ENCODE assay signal across 12 cellular contexts in genomic region chr5:135246605-135246922, GRCh38.
DNase-seq lines count a peak whose midpoint lies in the region; ATAC-seq, FAIRE-seq and TF ChIP-seq lines count a peak whose summit lies in the region.
"Had no signal": no experiment of that assay in that cellular context is flagged by ENCODE, and none has a peak within 500 bp of the region (broad histone marks: within the 10 kb centered on the region; RNA-seq: fewer than 3 reads in every experiment).

No MANE protein-coding gene starts in this region.

- H3K4me2 ChIP-seq in A549 (peak overlapping the region; percentile 82), OCI-LY7 (ENCODE audit: low read length) (no peak overlapping the region)

- POLR2A ChIA-PET in A549 (lab: Yijun Ruan, JAX) (interaction anchor here (1.2 kb wide), 2 partner anchors 9 to 62 kb away, joined by 3 to 4 read pairs; no protein-coding TSS in a partner anchor), Panc1 (lab: Charles Lee) (no interaction called here), OCI-LY7 (lab: Charles Lee) (no interaction called here)

- no peak overlapping the region for H2AFZ ChIP-seq in OCI-LY7 (ENCODE audit: low read length)

- CTCF ChIA-PET in A549 (lab: Yijun Ruan, JAX) (interaction anchor here (1.1 to 3.6 kb wide), 8 partner anchors 10 to 87 kb away, joined by 3 to 16 read pairs (median 8); no protein-coding TSS in a partner anchor), Panc1 (lab: Charles Lee) (no interaction called here), OCI-LY7 (lab: Charles Lee; ENCODE audit: unreplicated experiment) (no interaction called here)

- H4K20me1 ChIP-seq in OCI-LY7 (ENCODE audit: insufficient read depth, low read length) = no peaks in the 10 kb centered on the region

- intact Hi-C loops in Panc1 (cut with micrococcal nuclease; ENCODE audit: unreplicated experiment) = no loop called here
- intact Hi-C loops in OCI-LY7 (cut with micrococcal nuclease; ENCODE audit: unreplicated experiment) = no loop called here

- no peak for TF ChIP-seq RAD21 in A549 (conservative IDR thresholded peaks at IDR 0.05 in 1 of 2, IDR thresholded peaks at IDR 0.05 in 1 of 2)

- no peak for DNase-seq in A549 (ENCODE audit: low read depth in 1 of 2, low spot score in 1 of 2)
- DNase-seq in Panc1 (ENCODE audit: low read depth, low spot score) = no peak
- no peak for DNase-seq in omental fat pad (ENCODE audit: low spot score)
- no peak for DNase-seq in OCI-M1 (lab: John Stamatoyannopoulos, UW)
- DNase-seq in NOMO-1 treated with dmso at 0.1 percent for 144 hours (lab: John Stamatoyannopoulos, UW; ENCODE audit: unreplicated experiment) = no peak
- no peak for DNase-seq in OCI-LY7 (ENCODE audit: low spot score)
- DNase-seq: activated naive CD8-positive, alpha-beta T cell treated with anti-CD3 and anti-CD28 coated beads, Interleukin-2, amount 50 U/mL, for 24 hours; MM.1S; stimulated activated CD4-positive, alpha-beta T cell treated with anti-CD3 and anti-CD28 coated beads, Interleukin-12 subunit alpha, Interleukin-12 subunit beta, amount 100 ng/mL, for 4 hours had no signal

- TF ChIP-seq POLR2A in A549 (IDR thresholded peaks at IDR 0.05; ENCODE audit: low read length) = no peak

- H3K4me1 ChIP-seq in A549 (peaks cover 69% of the 10 kb centered on the region), Panc1 (ENCODE audit: control insufficient read depth, insufficient read depth, low read length) (peaks cover 23% of the 10 kb centered on the region), esophagus (ENCODE audit: control insufficient read depth in 2 of 2, insufficient read depth in 2 of 2, low read length in 1 of 2) (peaks cover 24 to 44% of the 10 kb centered on the region in 2 donors), OCI-LY7 (ENCODE audit: insufficient read depth, low read length, poor library complexity, severe bottlenecking) (no peaks in the 10 kb centered on the region)

- 20% methylated on average over 5 of the region's 5 CpGs for WGBS in A549 (ENCODE audit: missing lambda C conversion rate)
- 48 to 63% methylated on average over 5 of the region's 5 CpGs for WGBS in esophagus, 2 donors

- no TSS peak for BruUV-seq in Panc1 (replicated peaks; lab: Mats Ljungman, UMichigan)
- BruUV-seq in OCI-LY7 (replicated peaks; lab: Mats Ljungman, UMichigan) = no TSS peak

- H3K27ac ChIP-seq in A549 = peak overlapping the region; percentile 93 to 98
- H3K27ac ChIP-seq in Panc1 (ENCODE audit: low read length) = peak overlapping the region; percentile 59
- H3K27ac ChIP-seq in esophagus (ENCODE audit: low read depth in 2 of 2, low read length in 1 of 2) = peak overlapping the region; percentile 92 to 97
- H3K27ac ChIP-seq in OCI-LY7 (ENCODE audit: low read depth, low read length, poor library complexity, severe bottlenecking) = no peak overlapping the region
- H3K27ac ChIP-seq: neutrophil had no signal

- 0 out of 3 replicates have a peak overlapping the region, but pooled peaks have one; percentile 10 for H3K4me3 ChIP-seq in A549
- peak overlapping the region in 1 of 2 experiments; percentile 27; a peak in 2 of 4 replicates for H3K4me3 ChIP-seq in Panc1 (ENCODE audit: low read depth in 2 of 2, low read length in 2 of 2)
- H3K4me3 ChIP-seq in esophagus (ENCODE audit: low read depth in 1 of 2, low read length in 2 of 2) = no peak overlapping the region
- H3K4me3 ChIP-seq in OCI-LY7 (ENCODE audit: low read depth, low read length, poor library complexity, severe bottlenecking) = no peak overlapping the region

- no peak for FAIRE-seq in A549 (lab: Jason Lieb, UNC)

- H3K79me2 ChIP-seq in OCI-LY7 (ENCODE audit: insufficient read depth, low read depth, low read length) = no peaks in the 10 kb centered on the region

- TF ChIP-seq EP300 in A549 (IDR thresholded peaks at IDR 0.05) = no peak

- TF ChIP-seq CTCF in A549 (IDR thresholded peaks at IDR 0.05) (no peak), Panc1 (IDR thresholded peaks at IDR 0.05) (no peak), omental fat pad (IDR thresholded peaks at IDR 0.05) (no peak), OCI-LY7 (conservative IDR thresholded peaks at IDR 0.05; ENCODE audit: low read length) (no peak)

- ATAC-seq in A549 (peak; percentile 65 to 80), Panc1 (peak; percentile 85), omental fat pad (ENCODE audit: low FRiP score) (peak; percentile 37), HG03354 (IDR thresholded peaks at IDR 0.05; ENCODE audit: poor library complexity, severe bottlenecking, unreplicated experiment) (no peak)

- H3K9me3 ChIP-seq in A549 = no peaks in the 10 kb centered on the region
- no peaks in the 10 kb centered on the region for H3K9me3 ChIP-seq in Panc1 (ENCODE audit: control insufficient read depth, insufficient read depth, low read depth, low read length)
- H3K9me3 ChIP-seq in esophagus (ENCODE audit: control insufficient read depth in 2 of 2, insufficient read depth in 1 of 2, low read depth in 1 of 2, low read length in 1 of 2) = no peaks in the 10 kb centered on the region
- no peaks in the 10 kb centered on the region for H3K9me3 ChIP-seq in OCI-LY7 (ENCODE audit: low read length)
- H3K9me3 ChIP-seq: neutrophil had no signal

- H3K9me2 ChIP-seq in OCI-LY7 (ENCODE audit: insufficient read depth, low read length) = no peaks in the 10 kb centered on the region

- H3K36me3 ChIP-seq in Panc1 (ENCODE audit: control insufficient read depth, insufficient read depth, low read length) (no peaks in the 10 kb centered on the region), esophagus (ENCODE audit: control insufficient read depth in 2 of 2, insufficient read depth in 2 of 2, low read length in 1 of 2) (no peaks in the 10 kb centered on the region), OCI-LY7 (ENCODE audit: insufficient read depth, low read length) (no peaks in the 10 kb centered on the region)
- H3K36me3 ChIP-seq: neutrophil had no signal

- no peaks in the 10 kb centered on the region for H3K27me3 ChIP-seq in Panc1 (ENCODE audit: control insufficient read depth, insufficient read depth, low read length)
- no peaks in the 10 kb centered on the region for H3K27me3 ChIP-seq in esophagus (ENCODE audit: control insufficient read depth in 1 of 2, insufficient read depth in 2 of 2, low read length in 2 of 2)
- H3K27me3 ChIP-seq: neutrophil had no signal

- in situ Hi-C loops in Panc1 (cut with HindIII; ENCODE audit: low pct_unique_long_range_greater_than_20kb, low sequenced_read_pairs) = no loop called here

TF ChIP-seq in A549, 52 proteins besides CTCF, POLR2A, EP300 and RAD21 (continues in another document):
- TF ChIP-seq JUNB (IDR thresholded peaks at IDR 0.05) (no peak), RNF2 (IDR thresholded peaks at IDR 0.05; ENCODE audit: borderline replicate concordance, low read depth) (no peak), FOSL2 (IDR thresholded peaks at IDR 0.05) (no peak), FOSL2 (CRISPR knock-in tag; IDR thresholded peaks at IDR 0.05) (no peak), SREBF2 (IDR thresholded peaks at IDR 0.05) (no peak), CHD4 (IDR thresholded peaks at IDR 0.05; ENCODE audit: borderline replicate concordance) (no peak), HOXA7 (CRISPR knock-in tag; IDR thresholded peaks at IDR 0.05) (no peak), NPAS2 (CRISPR knock-in tag; IDR thresholded peaks at IDR 0.05; ENCODE audit: borderline replicate concordance) (no peak), SMC3 (IDR thresholded peaks at IDR 0.05) (no peak), HEYL (CRISPR knock-in tag; IDR thresholded peaks at IDR 0.05) (no peak), ZC3H11A (IDR thresholded peaks at IDR 0.05) (no peak), HDAC2 (IDR thresholded peaks at IDR 0.05) (no peak), PHF8 (IDR thresholded peaks at IDR 0.05; ENCODE audit: borderline replicate concordance, low read depth) (no peak), CBX2 (IDR thresholded peaks at IDR 0.05; ENCODE audit: borderline replicate concordance, low read depth) (no peak)
- TF ChIP-seq, protein P1, sequence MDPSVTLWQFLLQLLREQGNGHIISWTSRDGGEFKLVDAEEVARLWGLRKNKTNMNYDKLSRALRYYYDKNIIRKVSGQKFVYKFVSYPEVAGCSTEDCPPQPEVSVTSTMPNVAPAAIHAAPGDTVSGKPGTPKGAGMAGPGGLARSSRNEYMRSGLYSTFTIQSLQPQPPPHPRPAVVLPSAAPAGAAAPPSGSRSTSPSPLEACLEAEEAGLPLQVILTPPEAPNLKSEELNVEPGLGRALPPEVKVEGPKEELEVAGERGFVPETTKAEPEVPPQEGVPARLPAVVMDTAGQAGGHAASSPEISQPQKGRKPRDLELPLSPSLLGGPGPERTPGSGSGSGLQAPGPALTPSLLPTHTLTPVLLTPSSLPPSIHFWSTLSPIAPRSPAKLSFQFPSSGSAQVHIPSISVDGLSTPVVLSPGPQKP (IDR thresholded peaks at IDR 0.05; ENCODE audit: low read depth, low read length) = no peak
- TF ChIP-seq, protein P2, sequence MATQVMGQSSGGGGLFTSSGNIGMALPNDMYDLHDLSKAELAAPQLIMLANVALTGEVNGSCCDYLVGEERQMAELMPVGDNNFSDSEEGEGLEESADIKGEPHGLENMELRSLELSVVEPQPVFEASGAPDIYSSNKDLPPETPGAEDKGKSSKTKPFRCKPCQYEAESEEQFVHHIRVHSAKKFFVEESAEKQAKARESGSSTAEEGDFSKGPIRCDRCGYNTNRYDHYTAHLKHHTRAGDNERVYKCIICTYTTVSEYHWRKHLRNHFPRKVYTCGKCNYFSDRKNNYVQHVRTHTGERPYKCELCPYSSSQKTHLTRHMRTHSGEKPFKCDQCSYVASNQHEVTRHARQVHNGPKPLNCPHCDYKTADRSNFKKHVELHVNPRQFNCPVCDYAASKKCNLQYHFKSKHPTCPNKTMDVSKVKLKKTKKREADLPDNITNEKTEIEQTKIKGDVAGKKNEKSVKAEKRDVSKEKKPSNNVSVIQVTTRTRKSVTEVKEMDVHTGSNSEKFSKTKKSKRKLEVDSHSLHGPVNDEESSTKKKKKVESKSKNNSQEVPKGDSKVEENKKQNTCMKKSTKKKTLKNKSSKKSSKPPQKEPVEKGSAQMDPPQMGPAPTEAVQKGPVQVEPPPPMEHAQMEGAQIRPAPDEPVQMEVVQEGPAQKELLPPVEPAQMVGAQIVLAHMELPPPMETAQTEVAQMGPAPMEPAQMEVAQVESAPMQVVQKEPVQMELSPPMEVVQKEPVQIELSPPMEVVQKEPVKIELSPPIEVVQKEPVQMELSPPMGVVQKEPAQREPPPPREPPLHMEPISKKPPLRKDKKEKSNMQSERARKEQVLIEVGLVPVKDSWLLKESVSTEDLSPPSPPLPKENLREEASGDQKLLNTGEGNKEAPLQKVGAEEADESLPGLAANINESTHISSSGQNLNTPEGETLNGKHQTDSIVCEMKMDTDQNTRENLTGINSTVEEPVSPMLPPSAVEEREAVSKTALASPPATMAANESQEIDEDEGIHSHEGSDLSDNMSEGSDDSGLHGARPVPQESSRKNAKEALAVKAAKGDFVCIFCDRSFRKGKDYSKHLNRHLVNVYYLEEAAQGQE (IDR thresholded peaks at IDR 0.05) = no peak
